Comparison of ENCODE assay signal across 9 cellular contexts in genomic region chr9:107285292-107285691, GRCh38. TPM values are rescaled to one million over a fixed set of nuclear protein-coding genes. Genes with fewer than 3 reads are reported as not detected.
DNase-seq lines count a peak whose midpoint lies in the region; TF ChIP-seq lines count a peak whose summit lies in the region.
"Had no signal": no experiment of that assay in that cellular context is flagged by ENCODE, and none has a peak within 500 bp of the region (broad histone marks: within the 10 kb centered on the region; RNA-seq: fewer than 3 reads in every experiment).

No MANE protein-coding gene starts in this region.

- no peaks in the 10 kb centered on the region for H3K27me3 ChIP-seq in BLaER1 treated with 17β-estradiol and CSF1 and Interleukin-3, amounts not matched to agents 10 nM and 100 nM
- H3K27me3 ChIP-seq in MG63, result no peaks in the 10 kb centered on the region
- H3K27me3 ChIP-seq in dorsolateral prefrontal cortex, result no peaks in the 10 kb centered on the region

- H3K9me3 ChIP-seq in BLaER1 treated with 17β-estradiol and CSF1 and Interleukin-3, amounts not matched to agents 10 nM and 100 nM (replicated peaks in 1 of 11), result no peaks in the 10 kb centered on the region
- H3K9me3 ChIP-seq in MG63, result no peaks in the 10 kb centered on the region

- CTCF ChIA-PET in HEK293T (lab: Yijun Ruan, JAX), result interaction anchor here (0.6 to 0.9 kb wide), 2 partner anchors 25 to 122 kb away, joined by 4 to 6 read pairs; no protein-coding TSS in a partner anchor

- peak overlapping the region; percentile 98 for H3K27ac Mint-ChIP-seq in nephron progenitor cell

- DNase-seq in MG63, result no peak
- DNase-seq in dorsolateral prefrontal cortex, result no peak
- DNase-seq in nephron progenitor cell, result no peak
- no peak for DNase-seq in HEK293T (ENCODE audit: extremely low spot score)
- DNase-seq in substantia nigra (lab: John Stamatoyannopoulos, UW), result no peak
- no peak for DNase-seq in stimulated activated naive CD4-positive, alpha-beta T cell treated with Interleukin-2 at 50 U/mL for 16 hours (lab: John Stamatoyannopoulos, UW)
- no peak for DNase-seq in NCI-H2107 (lab: John Stamatoyannopoulos, UW)
- DNase-seq: NCI-H187 had no signal

- peaks cover 29% of the 10 kb centered on the region for H3K36me3 Mint-ChIP-seq in nephron progenitor cell (ENCODE audit: low read depth)

- H3K9ac ChIP-seq in BLaER1 treated with 17β-estradiol and CSF1 and Interleukin-3, amounts not matched to agents 10 nM and 100 nM, result peak overlapping the region; percentile 98 to 100 (median 99)

- H3K4me1 Mint-ChIP-seq in nephron progenitor cell, result peaks cover 38% of the 10 kb centered on the region

- peak overlapping the region; percentile 83 to 98 (median 93) for H3K4me3 ChIP-seq in BLaER1 treated with 17β-estradiol and CSF1 and Interleukin-3, amounts not matched to agents 10 nM and 100 nM
- H3K4me3 ChIP-seq in MG63 (peak overlapping the region; percentile 98), dorsolateral prefrontal cortex (peak overlapping the region; percentile 69 to 99 (median 93))

- peak overlapping the region; percentile 97 for H3K4me3 Mint-ChIP-seq in nephron progenitor cell

- H3K27ac ChIP-seq in BLaER1 treated with 17β-estradiol and CSF1 and Interleukin-3, amounts not matched to agents 10 nM and 100 nM, result peak overlapping the region in 10 of 11 experiments; percentile 97 to 100 (median 99); a peak in 18 of 22 replicates
- H3K27ac ChIP-seq in dorsolateral prefrontal cortex (peak overlapping the region in 2 of 59 donors; percentile 98 to 100), substantia nigra (ENCODE audit: low read depth, low read length, poor library complexity, severe bottlenecking) (no peak overlapping the region)

- peaks cover 65 to 69% (median 66%) of the 10 kb centered on the region in 11 experiments for H4K20me1 ChIP-seq in BLaER1 treated with 17β-estradiol and CSF1 and Interleukin-3, amounts not matched to agents 10 nM and 100 nM

- H3K4me2 ChIP-seq in BLaER1 treated with 17β-estradiol and CSF1 and Interleukin-3, amounts not matched to agents 10 nM and 100 nM, result peak overlapping the region; percentile 77 to 96 (median 87)

- H3K9me3 Mint-ChIP-seq in nephron progenitor cell, result peaks cover 11% of the 10 kb centered on the region

- H3K36me3 ChIP-seq in BLaER1 treated with 17β-estradiol and CSF1 and Interleukin-3, amounts not matched to agents 10 nM and 100 nM, result peaks cover 0 to 25% (median 10%) of the 10 kb centered on the region in 11 experiments; a peak in 9 of 22 replicates
- peaks cover 18% of the 10 kb centered on the region for H3K36me3 ChIP-seq in MG63

- peaks cover 29 to 67% (median 41%) of the 10 kb centered on the region in 10 experiments for H3K4me1 ChIP-seq in BLaER1 treated with 17β-estradiol and CSF1 and Interleukin-3, amounts not matched to agents 10 nM and 100 nM

- POLR2A ChIA-PET in HEK293T (lab: Yijun Ruan, JAX), result no interaction called here

- H3K27me3 Mint-ChIP-seq in nephron progenitor cell (ENCODE audit: low read depth, poor library complexity), result peaks cover 6% of the 10 kb centered on the region

- TF ChIP-seq CTCF in dorsolateral prefrontal cortex (IDR thresholded peaks at IDR 0.05 in 54 of 56, conservative IDR thresholded peaks at IDR 0.05 in 2 of 56; ENCODE audit: low read depth in 1 of 56, partially characterized antibody in 56 of 56) (no peak), nephron progenitor cell (IDR thresholded peaks at IDR 0.05) (no peak)

- intact Hi-C loops in dorsolateral prefrontal cortex (cut with DNase I), result loop anchor here in 1 of 2 donors (5.0 to 10.0 kb wide), 2 partner anchors 52 to 350 kb away; no protein-coding TSS in a partner anchor

TF ChIP-seq in HEK293T, 16 proteins besides CTCF, POLR2A, EP300 and RAD21:
- TF ChIP-seq FOXM1 (IDR thresholded peaks at IDR 0.05; ENCODE audit: borderline replicate concordance) (no peak), LEF1 (IDR thresholded peaks at IDR 0.05; ENCODE audit: borderline replicate concordance) (no peak), HDGF (IDR thresholded peaks at IDR 0.05; ENCODE audit: borderline replicate concordance) (no peak), CTBP1 (IDR thresholded peaks at IDR 0.05; ENCODE audit: borderline replicate concordance) (no peak), L3MBTL2 (conservative IDR thresholded peaks at IDR 0.05) (no peak), FOXA1 (IDR thresholded peaks at IDR 0.05) (no peak), BHLHE40 (IDR thresholded peaks at IDR 0.05; ENCODE audit: borderline replicate concordance) (no peak), FOXK2 (IDR thresholded peaks at IDR 0.05) (no peak), NFRKB (IDR thresholded peaks at IDR 0.05) (no peak)

RNA-seq across cellular contexts. Expression of gene RAD23B, which starts 2.2 kb away (rescaled TPM):
- 166 and 169 TPM in 2 replicates for total RNA-seq in MG63 (2014; rRNA removed; shearing (Covaris generic); ENCODE audit: low replicate concordance)
- 100 to 1,000 TPM in 30 of 120 experiments, 10 to 100 TPM in 90; 67.9 to 114 (median 93.7) TPM for total RNA-seq in dorsolateral prefrontal cortex
